In the genomic region with DNA sequence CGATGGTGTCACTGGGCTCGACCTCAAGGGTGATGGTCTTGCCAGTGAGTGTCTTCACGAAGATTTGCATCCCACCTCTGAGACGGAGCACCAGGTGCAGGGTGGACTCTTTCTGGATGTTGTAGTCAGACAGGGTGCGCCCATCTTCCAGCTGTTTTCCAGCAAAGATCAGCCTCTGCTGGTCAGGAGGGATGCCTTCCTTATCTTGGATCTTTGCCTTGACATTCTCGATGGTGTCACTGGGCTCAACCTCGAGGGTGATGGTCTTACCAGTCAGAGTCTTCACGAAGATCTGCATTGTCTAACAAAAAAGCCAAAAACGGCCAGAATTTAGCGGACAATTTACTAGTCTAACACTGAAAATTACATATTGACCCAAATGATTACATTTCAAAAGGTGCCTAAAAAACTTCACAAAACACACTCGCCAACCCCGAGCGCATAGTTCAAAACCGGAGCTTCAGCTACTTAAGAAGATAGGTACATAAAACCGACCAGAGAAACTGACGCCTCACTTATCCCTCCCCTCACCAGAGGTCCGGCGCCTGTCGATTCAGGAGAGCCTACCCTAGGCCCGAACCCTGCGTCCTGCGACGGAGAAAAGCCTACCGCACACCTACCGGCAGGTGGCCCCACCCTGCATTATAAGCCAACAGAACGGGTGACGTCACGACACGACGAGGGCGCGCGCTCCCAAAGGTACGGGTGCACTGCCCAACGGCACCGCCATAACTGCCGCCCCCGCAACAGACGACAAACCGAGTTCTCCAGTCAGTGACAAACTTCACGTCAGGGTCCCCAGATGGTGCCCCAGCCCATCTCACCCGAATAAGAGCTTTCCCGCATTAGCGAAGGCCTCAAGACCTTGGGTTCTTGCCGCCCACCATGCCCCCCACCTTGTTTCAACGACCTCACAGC, we compare ENCODE assay signal across 8 cellular contexts. TPM values are rescaled to one million over a fixed set of nuclear protein-coding genes. Genes with fewer than 3 reads are reported as not detected.
DNase-seq lines count a peak whose midpoint lies in the region; TF ChIP-seq lines count a peak whose summit lies in the region.

No MANE protein-coding gene starts in this region.

- no peak overlapping the region for H2BK15ac ChIP-seq in H9 (ENCODE audit: low read depth, low read length)

- H3K4ac ChIP-seq in H9 (ENCODE audit: low read depth, low read length), result no peak overlapping the region; the same call in 1 of the 2 replicates

- H3K23ac ChIP-seq in H9 (ENCODE audit: insufficient read length, low read depth, low read length), result no peak overlapping the region

- CTCF ChIA-PET in RWPE1 (lab: Yijun Ruan, JAX), result interaction anchor here (0.6 to 2.5 kb wide), 4 partner anchors 13 to 27 kb away, joined by 4 to 11 read pairs (median 4); no protein-coding TSS in a partner anchor

- POLR2A ChIA-PET in RWPE1 (lab: Yijun Ruan, JAX; ENCODE audit: low non-redundant PET), result interaction anchor here (0.5 to 1.6 kb wide), 3 partner anchors 12 to 25 kb away, joined by 5 to 8 read pairs (median 5); no protein-coding TSS in a partner anchor

- peaks cover 57 to 62% of the 10 kb centered on the region in 2 experiments for H3K4me1 Mint-ChIP-seq in H9

- H4K8ac ChIP-seq in H9 (replicated peaks; ENCODE audit: insufficient read length, low read depth, low read length), result no peak overlapping the region

- peaks cover 14% of the 10 kb centered on the region for H3K79me2 ChIP-seq in H9 (ENCODE audit: insufficient read depth, low read length)

- no peak overlapping the region for H2AK5ac ChIP-seq in H9 (ENCODE audit: insufficient read length, low read length)

- H2BK20ac ChIP-seq in H9 (ENCODE audit: low read depth, low read length, poor library complexity, severe bottlenecking), result no peak overlapping the region

- TF ChIP-seq CTCF in H9 (conservative IDR thresholded peaks at IDR 0.05), result peak; percentile 69
- TF ChIP-seq CTCF in RWPE1 (conservative IDR thresholded peaks at IDR 0.05; ENCODE audit: low read depth), result peak; percentile 77

- no peak overlapping the region for H4K5ac ChIP-seq in H9 (ENCODE audit: insufficient read length, low read depth, low read length)

- DNase-seq in H9 (peak; percentile 85), RWPE1 (ENCODE audit: low spot score) (no peak), amniotic epithelial cell (ENCODE audit: low read depth) (peak; percentile 71), NCI-H1417 (lab: John Stamatoyannopoulos, UW) (no peak), NCI-H1092 treated with DMSO at 0.1 percent for 48 hours (lab: John Stamatoyannopoulos, UW) (no peak)

- WGBS in H9 (ENCODE audit: extremely low coverage, insufficient read length, low lambda C conversion rate), result no CpG with 5 or more reads among the region's 46 CpGs

- peaks cover 6% of the 10 kb centered on the region for H3K27me3 Mint-ChIP-seq in H9 (ENCODE audit: low read depth)

- H3K4me1 ChIP-seq in BLaER1 (peaks cover 60% of the 10 kb centered on the region), H9 (ENCODE audit: insufficient read depth, low read length) (peaks cover 6% of the 10 kb centered on the region; the same call in 1 of the 2 replicates)

- H4K20me1 ChIP-seq in BLaER1 (peaks cover 55% of the 10 kb centered on the region), H9 (ENCODE audit: control insufficient read depth, insufficient read depth, insufficient read length) (no peaks in the 10 kb centered on the region)

- H3K4me3 ChIP-seq in BLaER1 (peak overlapping the region; percentile 98), iPS-11a (ENCODE audit: low read depth, low read length) (peak overlapping the region; percentile 100), skin epidermis (peak overlapping the region; percentile 59 to 97 (median 81))

- no peak overlapping the region for H3T11ph ChIP-seq in H9 (ENCODE audit: low read length)

- H2BK120ac ChIP-seq in H9 (ENCODE audit: low read depth, low read length, poor library complexity, severe bottlenecking), result peak overlapping the region; percentile 38

- H3K36me3 Mint-ChIP-seq in H9 (ENCODE audit: insufficient read depth in 1 of 3, low read depth in 3 of 3), result peaks cover 32 to 40% (median 36%) of the 10 kb centered on the region in 3 experiments

- H2BK5ac ChIP-seq in H9 (ENCODE audit: insufficient read length, low read length), result peak overlapping the region; percentile 12

- no peak overlapping the region for H4K91ac ChIP-seq in H9 (ENCODE audit: insufficient read length, low read depth, low read length)

- H3K4me2 ChIP-seq in BLaER1 (peak overlapping the region; percentile 95), H9 (ENCODE audit: insufficient read depth, insufficient read length, low read length) (peak overlapping the region; percentile 94)

- H3K9me3 Mint-ChIP-seq in H9, result peaks cover 4 to 15% of the 10 kb centered on the region in 2 experiments

- H3K27ac ChIP-seq in BLaER1 (peak overlapping the region; percentile 100), H9 (ENCODE audit: insufficient read length, low read depth, low read length) (no peak overlapping the region), RWPE1 (peak overlapping the region; percentile 99), skin epidermis (peak overlapping the region; percentile 98 to 100 (median 100))

- peak overlapping the region; percentile 37 for H3K56ac ChIP-seq in H9 (ENCODE audit: insufficient read length, low read depth, low read length)

- H2BK12ac ChIP-seq in H9 (ENCODE audit: insufficient read length, low read depth, low read length), result no peak overlapping the region

- peak overlapping the region; percentile 94 for H3K14ac ChIP-seq in H9 (ENCODE audit: insufficient read depth, low read length)

- H3K27ac Mint-ChIP-seq in H9, result peak overlapping the region; percentile 100

- H2AFZ ChIP-seq in H9 (ENCODE audit: low read length), result no peak overlapping the region

- peaks cover 32% of the 10 kb centered on the region for H3K36me3 ChIP-seq in BLaER1

- peak overlapping the region; percentile 100 for H3K4me3 Mint-ChIP-seq in H9

- no peaks in the 10 kb centered on the region for H3K9me3 ChIP-seq in BLaER1
- no peaks in the 10 kb centered on the region for H3K9me3 ChIP-seq in H9 (ENCODE audit: control insufficient read depth, low read depth, low read length)

- peaks cover 8% of the 10 kb centered on the region for H3K23me2 ChIP-seq in H9 (ENCODE audit: insufficient read length, low read depth, low read length, poor library complexity, severe bottlenecking)

- H3K79me1 ChIP-seq in H9 (ENCODE audit: insufficient read depth, low read depth, low read length, poor library complexity, severe bottlenecking), result peaks cover 3% of the 10 kb centered on the region

- no peaks in the 10 kb centered on the region for H3K27me3 ChIP-seq in BLaER1
- H3K27me3 ChIP-seq in H9 (ENCODE audit: insufficient read depth, low read length), result no peaks in the 10 kb centered on the region

- H3K9ac ChIP-seq in BLaER1, result peak overlapping the region; percentile 100
- peak overlapping the region; percentile 94 for H3K9ac ChIP-seq in H9 (ENCODE audit: extremely low read depth, insufficient read length, low read length)

- peak overlapping the region; percentile 84 for H3K18ac ChIP-seq in H9 (ENCODE audit: insufficient read length, low read depth, low read length)

RNA-seq across cellular contexts. Expression of a gene that starts 0.7 kb away (rescaled TPM):
- total RNA-seq in H9 (2021), result 523 and 533 TPM in 2 replicates

RNA-seq across cellular contexts. Expression of a gene that starts 50.1 kb away (rescaled TPM):
- total RNA-seq in H9 (2021), result 31.3 and 31.7 TPM in 2 replicates

Comparison
In these comparisons a context has a peak if more than half of its experiments do, and no peak if none do; other contexts are left out.
1. DNase-seq: peak in H9 (single experiment) and amniotic epithelial cell (single experiment); none in RWPE1 (single experiment), NCI-H1417 (0 of 3) and NCI-H1092 treated with DMSO at 0.1 percent for 48 hours (single experiment).
2. Peak in every context shown above with its lines, with median percentiles within 50 percentile points of each other: H3K4me3 ChIP-seq.